ENCODE assay signal across 28 cellular contexts in the genomic region with DNA sequence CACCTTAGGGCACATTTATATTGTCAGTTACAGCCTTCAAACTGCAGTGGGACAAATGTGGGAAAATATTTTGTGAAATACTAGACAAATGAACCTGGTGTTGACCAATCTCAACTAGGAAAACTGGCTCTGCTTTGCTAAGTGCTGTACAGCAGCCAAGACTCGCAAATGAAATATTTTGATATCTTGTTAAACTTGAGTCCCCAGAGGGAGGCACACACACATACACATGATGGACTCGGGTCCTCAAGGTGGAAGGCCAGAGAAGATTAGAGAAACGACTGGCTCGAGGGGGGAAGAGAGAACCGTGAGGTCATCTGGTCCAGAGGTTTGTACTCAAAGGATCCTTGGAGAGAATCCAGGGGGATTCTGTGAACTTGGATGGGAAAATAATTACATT.
A peak's percentile ranks its signal among the peaks of the same experiment; 100 is the strongest.
DNase-seq lines count a peak whose midpoint lies in the region; ATAC-seq, FAIRE-seq and TF ChIP-seq lines count a peak whose summit lies in the region.
"Had no signal": no experiment of that assay in that cellular context is flagged by ENCODE, and none has a peak within 500 bp of the region (broad histone marks: within the 10 kb centered on the region; RNA-seq: fewer than 3 reads in every experiment).

No MANE protein-coding gene starts in this region.

- FAIRE-seq in endothelial cell of umbilical vein (lab: Jason Lieb, UNC), result no peak
- FAIRE-seq: bronchial epithelial cell, GM12878, H54 had no signal

- peaks cover 5% of the 10 kb centered on the region for H3K4me1 ChIP-seq in endothelial cell of umbilical vein (ENCODE audit: control insufficient read depth, extremely low read depth, insufficient read depth, low read length)
- H3K4me1 ChIP-seq in tibial artery, result peaks cover 0 to 61% (median 29%) of the 10 kb centered on the region in 4 donors

- intact Hi-C loops in endothelial cell of umbilical vein (cut with micrococcal nuclease), result no loop called here
- intact Hi-C loops in tibial artery (cut with DNase I; ENCODE audit: low total_unique reads), result no loop called here

- TF ChIP-seq CTCF in endothelial cell of umbilical vein (IDR thresholded peaks at IDR 0.05; ENCODE audit: extremely low read depth in 1 of 2, insufficient read depth in 1 of 2, low read depth in 1 of 2, low read length in 2 of 2) (no peak), tibial artery (IDR thresholded peaks at IDR 0.05) (no peak)

- no peak for TF ChIP-seq POLR2A in endothelial cell of umbilical vein (IDR thresholded peaks at IDR 0.05; ENCODE audit: low read depth, low read length)

- no peak overlapping the region for H3K4me2 ChIP-seq in endothelial cell of umbilical vein (ENCODE audit: insufficient read depth, low read length)

- H3K4me3 ChIP-seq in endothelial cell of umbilical vein (replicated peaks in 1 of 3; ENCODE audit: insufficient read depth in 1 of 3, low read depth in 1 of 3, low read length in 3 of 3) (no peak overlapping the region), tibial artery (peak overlapping the region in 1 of 2 donors; percentile 2)
- H3K4me3 ChIP-seq: esophagus muscularis mucosa, GM12878 had no signal

- H3K9me3 Mint-ChIP-seq in activated CD4-positive, alpha-beta T cell treated with anti-CD3 and anti-CD28 coated beads, Interleukin-2, amount 10 ng/mL, durations not matched to agents 7 days and 5 days, result no peaks in the 10 kb centered on the region
- no peaks in the 10 kb centered on the region for H3K9me3 Mint-ChIP-seq in activated naive CD4-positive, alpha-beta T cell treated with anti-CD3 and anti-CD28 coated beads, Interleukin-2, amount 50 U/mL, for 72 hours
- H3K9me3 Mint-ChIP-seq: activated CD4-positive, alpha-beta T cell treated with anti-CD3 and anti-CD28 coated beads, Interleukin-2, amount 10 ng/mL, durations not matched to agents 24 days and 14 days; effector memory CD8-positive, alpha-beta T cell; natural killer cell; stimulated activated naive B cell treated with anti-CD40 and anti-IgM and Interleukin-4, amounts not matched to agents 10 μg/mL and 1 μg/mL and 100 μg/mL, for 72 hours had no signal

- H3K9me1 ChIP-seq in endothelial cell of umbilical vein (replicated peaks; ENCODE audit: control insufficient read depth, extremely low read depth, insufficient read depth, low read length), result no peaks in the 10 kb centered on the region

- no peak overlapping the region for H3K4me3 Mint-ChIP-seq in activated CD4-positive, alpha-beta T cell treated with anti-CD3 and anti-CD28 coated beads, Interleukin-2, amount 10 ng/mL, durations not matched to agents 7 days and 5 days
- H3K4me3 Mint-ChIP-seq: activated CD4-positive, alpha-beta T cell treated with anti-CD3 and anti-CD28 coated beads, Interleukin-2, amount 10 ng/mL, durations not matched to agents 24 days and 14 days; activated CD8-positive, alpha-beta memory T cell treated with anti-CD3 and anti-CD28 coated beads, Interleukin-2, amount 10 ng/mL, durations not matched to agents 7 days and 5 days; effector memory CD8-positive, alpha-beta T cell; immature natural killer cell; natural killer cell; stimulated activated naive B cell treated with anti-CD40 and anti-IgM and Interleukin-4, amounts not matched to agents 10 μg/mL and 1 μg/mL and 100 μg/mL, for 72 hours had no signal

- H4K20me1 ChIP-seq in endothelial cell of umbilical vein (replicated peaks; ENCODE audit: control insufficient read depth, extremely low read depth, insufficient read depth, low read length), result no peaks in the 10 kb centered on the region

- POLR2A ChIA-PET in activated CD4-positive, alpha-beta T cell treated with anti-CD3 and anti-CD28 coated beads, Interleukin-2, amount 10 ng/mL, durations not matched to agents 7 days and 5 days (lab: Charles Lee), result no interaction called here
- POLR2A ChIA-PET in endothelial cell of umbilical vein (lab: Charles Lee), result no interaction called here

- H3K27ac Mint-ChIP-seq in activated CD4-positive, alpha-beta T cell treated with anti-CD3 and anti-CD28 coated beads, Interleukin-2, amount 10 ng/mL, durations not matched to agents 7 days and 5 days, result peak overlapping the region; percentile 50
- H3K27ac Mint-ChIP-seq in activated naive CD4-positive, alpha-beta T cell treated with anti-CD3 and anti-CD28 coated beads, Interleukin-2, amount 50 U/mL, for 72 hours, result no peak overlapping the region
- H3K27ac Mint-ChIP-seq: activated CD4-positive, alpha-beta T cell treated with anti-CD3 and anti-CD28 coated beads, Interleukin-2, amount 10 ng/mL, durations not matched to agents 24 days and 14 days; activated CD8-positive, alpha-beta memory T cell treated with anti-CD3 and anti-CD28 coated beads, Interleukin-2, amount 10 ng/mL, durations not matched to agents 7 days and 5 days; effector memory CD8-positive, alpha-beta T cell; immature natural killer cell; natural killer cell; stimulated activated naive B cell treated with anti-CD40 and anti-IgM and Interleukin-4, amounts not matched to agents 10 μg/mL and 1 μg/mL and 100 μg/mL, for 72 hours had no signal

- H3K9me3 ChIP-seq in endothelial cell of umbilical vein (replicated peaks; ENCODE audit: control insufficient read depth, insufficient read depth, low read length) (no peaks in the 10 kb centered on the region), tibial artery (no peaks in the 10 kb centered on the region)
- H3K9me3 ChIP-seq: esophagus muscularis mucosa had no signal

- dilution Hi-C loops in endothelial cell of umbilical vein (cut with MboI; ENCODE audit: extremely low pct_ligation_motif_present, low sequenced_read_pairs), result no loop called here

- H3K79me2 ChIP-seq in endothelial cell of umbilical vein (ENCODE audit: control insufficient read depth, insufficient read depth, low read length), result no peaks in the 10 kb centered on the region

- H3K27ac ChIP-seq in endothelial cell of umbilical vein (ENCODE audit: insufficient read depth, low read depth, low read length), result no peak overlapping the region
- peak overlapping the region; percentile 65 to 80 for H3K27ac ChIP-seq in tibial artery
- H3K27ac ChIP-seq: esophagus muscularis mucosa, WERI-Rb-1 had no signal

- CTCF ChIA-PET in activated CD4-positive, alpha-beta T cell treated with anti-CD3 and anti-CD28 coated beads, Interleukin-2, amount 10 ng/mL, durations not matched to agents 7 days and 5 days (lab: Charles Lee), result no interaction called here
- CTCF ChIA-PET in endothelial cell of umbilical vein (lab: Charles Lee), result no interaction called here

- no peak for ATAC-seq in activated naive CD4-positive, alpha-beta T cell treated with anti-CD3 and anti-CD28 coated beads, Interleukin-2, amount 50 U/mL, for 72 hours
- ATAC-seq: activated CD8-positive, alpha-beta memory T cell treated with anti-CD3 and anti-CD28 coated beads, Interleukin-2, amount 10 ng/mL, durations not matched to agents 7 days and 5 days; effector memory CD8-positive, alpha-beta T cell; GM12878; natural killer cell; stimulated activated naive B cell treated with anti-CD40 and anti-IgM and Interleukin-4, amounts not matched to agents 10 μg/mL and 1 μg/mL and 100 μg/mL, for 72 hours had no signal

- no peak for DNase-seq in activated CD4-positive, alpha-beta T cell treated with anti-CD3 and anti-CD28 coated beads, Interleukin-2, amount 10 ng/mL, durations not matched to agents 7 days and 5 days
- DNase-seq in activated CD4-positive, alpha-beta T cell treated with anti-CD3 and anti-CD28 coated beads, Interleukin-2, amount 50 U/mL, for 1 hour, result no peak
- no peak for DNase-seq in endothelial cell of umbilical vein (ENCODE audit: low read depth, low spot score)
- peak; percentile 34 for DNase-seq in iris pigment epithelial cell (ENCODE audit: low read depth)
- DNase-seq in tibial artery, result no peak
- no peak for DNase-seq in OCI-M2 (lab: John Stamatoyannopoulos, UW; ENCODE audit: unreplicated experiment)
- no peak for DNase-seq in activated CD4-positive, alpha-beta T cell treated with anti-CD3 and anti-CD28 coated beads for 1 hour
- no peak for DNase-seq in activated naive CD4-positive, alpha-beta T cell treated with anti-CD3 and anti-CD28 coated beads, Interleukin-2, amount 50 U/mL, for 72 hours (ENCODE audit: low spot score in 2 of 2)
- DNase-seq: 8988T; activated CD4-positive, alpha-beta T cell treated with anti-CD3 and anti-CD28 coated beads, Interleukin-2, amount 10 ng/mL, durations not matched to agents 24 days and 14 days; activated CD8-positive, alpha-beta memory T cell treated with anti-CD3 and anti-CD28 coated beads, Interleukin-2, amount 10 ng/mL, durations not matched to agents 7 days and 5 days; activated T-cell treated with anti-CD3 and anti-CD28 coated beads, Interleukin-2, amount 50 U/mL, for 48 hours; cortex of kidney; effector memory CD8-positive, alpha-beta T cell; EL; hypothalamus; immature natural killer cell; natural killer cell; NCI-H510A; NK-92 treated with Interleukin-12 subunit alpha and Interleukin-12 subunit beta, amount 100 ng/mL, for 24 hours; SHP77 treated with DMSO at 0.1 percent for 48 hours; stimulated activated CD4-positive, alpha-beta T cell treated with anti-CD3 and anti-CD28 coated beads, Interleukin-4, amount 100 ng/mL, for 4 hours; stimulated activated naive B cell treated with anti-CD40 and anti-IgM and Interleukin-4, amounts not matched to agents 10 μg/mL and 1 μg/mL and 100 μg/mL, for 72 hours; WERI-Rb-1 had no signal

- BruUV-seq in endothelial cell of umbilical vein (replicated peaks; lab: Mats Ljungman, UMichigan), result no TSS peak

- H3K36me3 ChIP-seq in endothelial cell of umbilical vein (ENCODE audit: control insufficient read depth in 2 of 2, extremely low read depth in 1 of 2, insufficient read depth in 2 of 2, low read length in 2 of 2) (no peaks in the 10 kb centered on the region), tibial artery (no peaks in the 10 kb centered on the region)
- H3K36me3 ChIP-seq: esophagus muscularis mucosa, WERI-Rb-1 had no signal

- no peaks in the 10 kb centered on the region for H3K27me3 ChIP-seq in endothelial cell of umbilical vein (ENCODE audit: control insufficient read depth in 2 of 2, insufficient read depth in 2 of 2, low read length in 2 of 2)
- H3K27me3 ChIP-seq in tibial artery, result no peaks in the 10 kb centered on the region
- H3K27me3 ChIP-seq: esophagus muscularis mucosa had no signal

- H3K4me1 Mint-ChIP-seq in activated CD4-positive, alpha-beta T cell treated with anti-CD3 and anti-CD28 coated beads, Interleukin-2, amount 10 ng/mL, durations not matched to agents 7 days and 5 days, result no peaks in the 10 kb centered on the region
- H3K4me1 Mint-ChIP-seq: activated CD4-positive, alpha-beta T cell treated with anti-CD3 and anti-CD28 coated beads, Interleukin-2, amount 10 ng/mL, durations not matched to agents 24 days and 14 days; activated CD8-positive, alpha-beta memory T cell treated with anti-CD3 and anti-CD28 coated beads, Interleukin-2, amount 10 ng/mL, durations not matched to agents 7 days and 5 days; immature natural killer cell; natural killer cell; stimulated activated naive B cell treated with anti-CD40 and anti-IgM and Interleukin-4, amounts not matched to agents 10 μg/mL and 1 μg/mL and 100 μg/mL, for 72 hours had no signal

- H3K36me3 Mint-ChIP-seq in activated CD4-positive, alpha-beta T cell treated with anti-CD3 and anti-CD28 coated beads, Interleukin-2, amount 10 ng/mL, durations not matched to agents 7 days and 5 days (ENCODE audit: low read depth), result no peaks in the 10 kb centered on the region
- H3K36me3 Mint-ChIP-seq in activated naive CD4-positive, alpha-beta T cell treated with anti-CD3 and anti-CD28 coated beads, Interleukin-2, amount 50 U/mL, for 72 hours, result no peaks in the 10 kb centered on the region
- H3K36me3 Mint-ChIP-seq: activated CD8-positive, alpha-beta memory T cell treated with anti-CD3 and anti-CD28 coated beads, Interleukin-2, amount 10 ng/mL, durations not matched to agents 7 days and 5 days; immature natural killer cell; natural killer cell; stimulated activated naive B cell treated with anti-CD40 and anti-IgM and Interleukin-4, amounts not matched to agents 10 μg/mL and 1 μg/mL and 100 μg/mL, for 72 hours had no signal

- H2AFZ ChIP-seq in endothelial cell of umbilical vein (ENCODE audit: low read depth, low read length), result peak overlapping the region; percentile 40

- no peak overlapping the region for H3K9ac ChIP-seq in endothelial cell of umbilical vein (replicated peaks; ENCODE audit: extremely low read depth, insufficient read depth, low read length)

- peaks cover 4% of the 10 kb centered on the region for H3K27me3 Mint-ChIP-seq in activated CD4-positive, alpha-beta T cell treated with anti-CD3 and anti-CD28 coated beads, Interleukin-2, amount 10 ng/mL, durations not matched to agents 7 days and 5 days
